Comparison of ENCODE assay signal across 10 cellular contexts in the genomic region with DNA sequence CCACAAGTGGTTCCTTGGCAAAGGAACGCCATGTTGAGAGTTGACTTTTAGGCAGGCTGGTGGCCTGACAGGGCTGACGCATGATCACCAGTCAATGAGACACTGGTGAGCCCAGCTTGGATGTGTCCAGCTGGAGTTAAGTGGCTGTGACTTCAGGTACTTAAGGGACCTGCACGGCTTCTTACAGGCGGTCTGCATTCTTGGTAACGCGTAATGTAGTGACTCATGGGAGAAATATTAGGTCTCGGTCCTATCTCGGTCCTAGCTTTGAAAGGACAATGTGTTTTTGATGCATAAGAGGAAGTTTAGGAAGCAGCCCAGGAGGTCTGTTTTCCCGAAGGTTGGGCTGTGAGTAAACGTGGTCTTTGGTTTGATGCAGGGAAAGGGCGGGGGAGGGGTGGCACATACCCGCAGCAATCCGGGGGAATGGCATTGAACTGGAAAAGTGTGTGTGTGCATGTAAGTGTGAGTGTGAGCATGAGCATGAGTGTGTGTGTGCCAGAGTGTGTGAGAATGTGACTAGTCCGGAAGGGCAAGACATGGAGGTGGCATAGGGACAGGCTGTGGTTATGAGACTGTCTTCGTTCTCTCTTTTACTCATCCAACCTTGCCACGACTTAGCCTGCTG. TPM values are rescaled to one million over a fixed set of nuclear protein-coding genes. Genes with fewer than 3 reads are reported as not detected.
DNase-seq lines count a peak whose midpoint lies in the region; ATAC-seq and TF ChIP-seq lines count a peak whose summit lies in the region.
"Had no signal": no experiment of that assay in that cellular context is flagged by ENCODE, and none has a peak within 500 bp of the region (broad histone marks: within the 10 kb centered on the region; RNA-seq: fewer than 3 reads in every experiment).

No MANE protein-coding gene starts in this region.

- intact Hi-C loops in upper lobe of right lung (cut with DNase I), result no loop called here

- H3K4me1 ChIP-seq in cardiac muscle cell (ENCODE audit: low read depth) (peaks cover 4% of the 10 kb centered on the region), right atrium auricular region (peaks cover 0 to 20% of the 10 kb centered on the region in 2 donors), upper lobe of right lung (no peaks in the 10 kb centered on the region)

- peak; percentile 44 to 88 for DNase-seq in cardiac muscle cell (ENCODE audit: low read depth in 1 of 2, low spot score in 1 of 2)
- no peak for DNase-seq in right atrium auricular region (ENCODE audit: low spot score)
- DNase-seq in SW480 (ENCODE audit: low spot score), result peak; percentile 96
- peak; percentile 64 for DNase-seq in iPS-NIHi11 (ENCODE audit: low spot score)
- DNase-seq in upper lobe of right lung, result no peak
- DNase-seq in stimulated activated CD4-positive, alpha-beta T cell treated with anti-CD3 and anti-CD28 coated beads, Interleukin-2, amount 100 ng/mL, for 48 hours, result no peak
- DNase-seq in GOT3 (lab: John Stamatoyannopoulos, UW), result no peak
- DNase-seq: NCI-H446 treated with DMSO at 0.1 percent for 48 hours; stimulated activated naive CD4-positive, alpha-beta T cell treated with Interleukin-2 at 50 U/mL for 16 hours had no signal

- ATAC-seq in upper lobe of right lung (peak; percentile 88), HG03095 (IDR thresholded peaks at IDR 0.05; ENCODE audit: unreplicated experiment) (no peak)

- TF ChIP-seq CTCF in cardiac muscle cell (IDR thresholded peaks at IDR 0.05; ENCODE audit: low read depth, low read length) (no peak), right atrium auricular region (IDR thresholded peaks at IDR 0.05) (no peak), upper lobe of right lung (IDR thresholded peaks at IDR 0.05) (no peak)

- H3K27me3 ChIP-seq in cardiac muscle cell (peaks cover 11% of the 10 kb centered on the region), right atrium auricular region (no peaks in the 10 kb centered on the region), upper lobe of right lung (no peaks in the 10 kb centered on the region)

- H3K9me3 ChIP-seq in cardiac muscle cell (ENCODE audit: low read depth) (no peaks in the 10 kb centered on the region), right atrium auricular region (no peaks in the 10 kb centered on the region), upper lobe of right lung (peaks cover 4% of the 10 kb centered on the region)

- H3K27ac ChIP-seq in cardiac muscle cell, result no peak overlapping the region
- no peak overlapping the region for H3K27ac ChIP-seq in right atrium auricular region
- no peak overlapping the region for H3K27ac ChIP-seq in upper lobe of right lung

- H3K4me3 ChIP-seq in cardiac muscle cell (no peak overlapping the region), right atrium auricular region (no peak overlapping the region), upper lobe of right lung (no peak overlapping the region)

- H3K36me3 ChIP-seq in cardiac muscle cell, result no peaks in the 10 kb centered on the region
- no peaks in the 10 kb centered on the region for H3K36me3 ChIP-seq in right atrium auricular region
- H3K36me3 ChIP-seq in upper lobe of right lung, result no peaks in the 10 kb centered on the region

RNA-seq across cellular contexts. Expression of gene FAM43A, which starts 55.3 kb away (rescaled TPM):
- total RNA-seq in cardiac muscle cell (11.9 and 18.3 TPM in 2 replicates), right atrium auricular region (10 to 100 TPM; 10.9 to 12.5 TPM), upper lobe of right lung (25.7 TPM)
- polyA plus RNA-seq in cardiac muscle cell, result 4.9 and 13.7 TPM in 2 replicates

Comparison
In these comparisons a context has a peak if more than half of its experiments do, and no peak if none do; other contexts are left out.
1. DNase-seq: peak in cardiac muscle cell (2 of 2), SW480 (single experiment) and iPS-NIHi11 (single experiment); none in right atrium auricular region (single experiment), upper lobe of right lung (single experiment), stimulated activated CD4-positive, alpha-beta T cell treated with anti-CD3 and anti-CD28 coated beads, Interleukin-2, amount 100 ng/mL, for 48 hours (0 of 2) and GOT3 (single experiment).